Comparison of ENCODE assay signal across 12 cellular contexts in genomic region chr20:48767269-48767960, GRCh38.
A peak's percentile ranks its signal among the peaks of the same experiment; 100 is the strongest.
DNase-seq lines count a peak whose midpoint lies in the region; ATAC-seq and TF ChIP-seq lines count a peak whose summit lies in the region.
"Had no signal": no experiment of that assay in that cellular context is flagged by ENCODE, and none has a peak within 500 bp of the region (broad histone marks: within the 10 kb centered on the region; RNA-seq: fewer than 3 reads in every experiment).

No MANE protein-coding gene starts in this region.

- H3K4me3 ChIP-seq in CD8-positive, alpha-beta T cell (ENCODE audit: low read depth, low read length) = peak overlapping the region; percentile 14
- H3K4me3 ChIP-seq in dorsolateral prefrontal cortex = no peak overlapping the region
- H3K4me3 ChIP-seq: esophagus squamous epithelium had no signal

- H3K4me1 Mint-ChIP-seq in CD8-positive, alpha-beta T cell (ENCODE audit: low read depth) = peaks cover 87% of the 10 kb centered on the region
- peaks cover 70 to 97% (median 85%) of the 10 kb centered on the region in 3 donors for H3K4me1 Mint-ChIP-seq in T-cell
- peaks cover 84% of the 10 kb centered on the region for H3K4me1 Mint-ChIP-seq in activated naive CD8-positive, alpha-beta T cell treated with anti-CD3 and anti-CD28 coated beads for 36 hours
- H3K4me1 Mint-ChIP-seq in natural killer cell treated with Interleukin-12 subunit alpha and Interleukin-12 subunit beta and Interleukin-15 and Interleukin-18, amount 100 ng/mL, for 72 hours (ENCODE audit: low read depth in 2 of 2) = peaks cover 82 to 93% of the 10 kb centered on the region in 2 donors

- no peak for TF ChIP-seq CTCF in CD8-positive, alpha-beta T cell (IDR thresholded peaks at IDR 0.05)
- TF ChIP-seq CTCF in dorsolateral prefrontal cortex (IDR thresholded peaks at IDR 0.05 in 54 of 56, conservative IDR thresholded peaks at IDR 0.05 in 2 of 56; ENCODE audit: low read depth in 1 of 56, partially characterized antibody in 56 of 56) = no peak

- intact Hi-C loops in CD8-positive, alpha-beta T cell (cut with DNase I, micrococcal nuclease) = loop anchor here in 1 of 2 experiments (5.0 kb wide), 1 partner anchor 155 kb away; the partner anchor contains the start of gene ARFGEF2
- intact Hi-C loops in dorsolateral prefrontal cortex (cut with DNase I) = no loop called here

- DNase-seq in CD8-positive, alpha-beta T cell = peak in 3 of 7 experiments; percentile 33 to 61 (median 42)
- peak in 5 of 34 experiments; percentile 16 to 35 (median 32) for DNase-seq in T-cell
- DNase-seq in activated naive CD8-positive, alpha-beta T cell treated with anti-CD3 and anti-CD28 coated beads for 36 hours = peak; percentile 64
- peak; percentile 69 for DNase-seq in natural killer cell treated with Interleukin-12 subunit alpha and Interleukin-12 subunit beta and Interleukin-15 and Interleukin-18, amount 100 ng/mL, for 72 hours (ENCODE audit: low spot score)
- no peak for DNase-seq in dorsolateral prefrontal cortex
- DNase-seq: COR-L47, esophagus squamous epithelium, left cardiac atrium, right cardiac atrium had no signal

- peaks cover 4% of the 10 kb centered on the region for H3K9me3 Mint-ChIP-seq in CD8-positive, alpha-beta T cell
- no peaks in the 10 kb centered on the region for H3K9me3 Mint-ChIP-seq in T-cell
- peaks cover 14% of the 10 kb centered on the region for H3K9me3 Mint-ChIP-seq in activated naive CD8-positive, alpha-beta T cell treated with anti-CD3 and anti-CD28 coated beads for 36 hours
- no peaks in the 10 kb centered on the region for H3K9me3 Mint-ChIP-seq in natural killer cell treated with Interleukin-12 subunit alpha and Interleukin-12 subunit beta and Interleukin-15 and Interleukin-18, amount 100 ng/mL, for 72 hours

- no peaks in the 10 kb centered on the region for H3K36me3 ChIP-seq in CD8-positive, alpha-beta T cell (ENCODE audit: insufficient read depth, low read length)
- H3K36me3 ChIP-seq: esophagus squamous epithelium had no signal

- POLR2A ChIA-PET in CD8-positive, alpha-beta T cell (lab: Charles Lee) = no interaction called here
- POLR2A ChIA-PET in T-cell (lab: Charles Lee) = no interaction called here

- H3K27me3 Mint-ChIP-seq in CD8-positive, alpha-beta T cell (ENCODE audit: low read depth) = no peaks in the 10 kb centered on the region
- H3K27me3 Mint-ChIP-seq in T-cell = no peaks in the 10 kb centered on the region
- no peaks in the 10 kb centered on the region for H3K27me3 Mint-ChIP-seq in activated naive CD8-positive, alpha-beta T cell treated with anti-CD3 and anti-CD28 coated beads for 36 hours
- H3K27me3 Mint-ChIP-seq in natural killer cell treated with Interleukin-12 subunit alpha and Interleukin-12 subunit beta and Interleukin-15 and Interleukin-18, amount 100 ng/mL, for 72 hours = no peaks in the 10 kb centered on the region

- peak overlapping the region; percentile 40 for H3K4me3 Mint-ChIP-seq in CD8-positive, alpha-beta T cell
- peak overlapping the region in 1 of 3 donors; percentile 57 for H3K4me3 Mint-ChIP-seq in T-cell
- peak overlapping the region; percentile 11 for H3K4me3 Mint-ChIP-seq in activated naive CD8-positive, alpha-beta T cell treated with anti-CD3 and anti-CD28 coated beads for 36 hours
- H3K4me3 Mint-ChIP-seq in natural killer cell treated with Interleukin-12 subunit alpha and Interleukin-12 subunit beta and Interleukin-15 and Interleukin-18, amount 100 ng/mL, for 72 hours = peak overlapping the region; percentile 71

- H3K27ac Mint-ChIP-seq in CD8-positive, alpha-beta T cell = peak overlapping the region; percentile 92
- H3K27ac Mint-ChIP-seq in T-cell = peak overlapping the region; percentile 93 to 94
- H3K27ac Mint-ChIP-seq in activated naive CD8-positive, alpha-beta T cell treated with anti-CD3 and anti-CD28 coated beads for 36 hours = peak overlapping the region; percentile 96
- H3K27ac Mint-ChIP-seq in natural killer cell treated with Interleukin-12 subunit alpha and Interleukin-12 subunit beta and Interleukin-15 and Interleukin-18, amount 100 ng/mL, for 72 hours = peak overlapping the region in 1 of 2 donors; percentile 80

- no peaks in the 10 kb centered on the region for H3K9me3 ChIP-seq in CD8-positive, alpha-beta T cell (ENCODE audit: low read length)
- H3K9me3 ChIP-seq: esophagus squamous epithelium had no signal

- no peak for ATAC-seq in CD8-positive, alpha-beta T cell
- ATAC-seq in T-cell (replicated peaks in 1 of 4) = peak in 1 of 4 experiments; percentile 19
- peak; percentile 3 to 11 for ATAC-seq in natural killer cell treated with Interleukin-12 subunit alpha and Interleukin-12 subunit beta and Interleukin-15 and Interleukin-18, amount 100 ng/mL, for 72 hours
- ATAC-seq in GM19452 (IDR thresholded peaks at IDR 0.05; ENCODE audit: unreplicated experiment) = no peak
- no peak for ATAC-seq in GM19467 (IDR thresholded peaks at IDR 0.05; ENCODE audit: unreplicated experiment)
- ATAC-seq: HCT116, left cardiac atrium, right cardiac atrium had no signal

- H3K27ac ChIP-seq in CD8-positive, alpha-beta T cell (ENCODE audit: low read depth, low read length) = no peak overlapping the region
- peak overlapping the region in 26 of 59 donors; percentile 15 to 83 (median 52) for H3K27ac ChIP-seq in dorsolateral prefrontal cortex
- H3K27ac ChIP-seq: esophagus squamous epithelium had no signal

- no peaks in the 10 kb centered on the region for H3K27me3 ChIP-seq in CD8-positive, alpha-beta T cell (ENCODE audit: insufficient read depth, low read length)
- no peaks in the 10 kb centered on the region for H3K27me3 ChIP-seq in dorsolateral prefrontal cortex

- peaks cover 20% of the 10 kb centered on the region for H3K36me3 Mint-ChIP-seq in CD8-positive, alpha-beta T cell
- peaks cover 21% of the 10 kb centered on the region for H3K36me3 Mint-ChIP-seq in T-cell
- H3K36me3 Mint-ChIP-seq in activated naive CD8-positive, alpha-beta T cell treated with anti-CD3 and anti-CD28 coated beads for 36 hours = peaks cover 65% of the 10 kb centered on the region
- no peaks in the 10 kb centered on the region for H3K36me3 Mint-ChIP-seq in natural killer cell treated with Interleukin-12 subunit alpha and Interleukin-12 subunit beta and Interleukin-15 and Interleukin-18, amount 100 ng/mL, for 72 hours

- H3K4me1 ChIP-seq in CD8-positive, alpha-beta T cell (ENCODE audit: insufficient read depth, low read length) = peaks cover 80% of the 10 kb centered on the region

- CTCF ChIA-PET in CD8-positive, alpha-beta T cell (lab: Charles Lee) = interaction anchor here (0.8 to 1.6 kb wide), 3 partner anchors 14 to 60 kb away, joined by 3 to 6 read pairs (median 4); no protein-coding TSS in a partner anchor
- CTCF ChIA-PET in T-cell (lab: Charles Lee) = no interaction called here

Comparison
In these comparisons a context has a peak if more than half of its experiments do, and no peak if none do; other contexts are left out.
1. ATAC-seq: peak in natural killer cell treated with Interleukin-12 subunit alpha and Interleukin-12 subunit beta and Interleukin-15 and Interleukin-18, amount 100 ng/mL, for 72 hours (2 of 2); none in CD8-positive, alpha-beta T cell (single experiment), GM19452 (single experiment) and GM19467 (single experiment).
2. DNase-seq: peak in activated naive CD8-positive, alpha-beta T cell treated with anti-CD3 and anti-CD28 coated beads for 36 hours (single experiment) and natural killer cell treated with Interleukin-12 subunit alpha and Interleukin-12 subunit beta and Interleukin-15 and Interleukin-18, amount 100 ng/mL, for 72 hours (single experiment); none in dorsolateral prefrontal cortex (0 of 10).